In the genomic region with DNA sequence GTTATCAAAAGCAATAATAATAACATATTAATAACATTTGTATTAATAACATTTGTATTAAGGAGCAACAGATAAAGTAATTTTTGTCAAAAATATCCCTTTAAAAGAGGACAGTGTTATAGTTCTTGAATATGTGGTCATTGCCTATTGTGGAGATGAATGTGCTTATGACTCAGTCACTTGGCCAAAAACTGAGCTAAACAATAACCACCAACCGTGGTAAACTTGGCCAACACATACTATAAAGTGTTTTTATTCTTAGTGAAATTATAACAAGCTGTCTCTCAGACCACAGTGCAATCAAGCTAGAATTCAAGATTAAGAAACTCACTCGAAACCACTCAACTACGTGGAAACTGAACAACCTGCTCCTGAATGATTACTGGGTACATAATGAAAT, we compare ENCODE assay signal across 6 cellular contexts.
"Had no signal": no experiment of that assay in that cellular context is flagged by ENCODE, and none has a peak within 500 bp of the region (broad histone marks: within the 10 kb centered on the region; RNA-seq: fewer than 3 reads in every experiment).

No MANE protein-coding gene starts in this region.

- DNase-seq: H9, HCEC 1CT had no signal

- H3K4me2 ChIP-seq: GM23338 had no signal

- H3K4me3 ChIP-seq: GM23338 had no signal

- ATAC-seq: GM23338, HepG2 had no signal

- H3K27ac ChIP-seq: HL-60 had no signal

- H2AFZ ChIP-seq: GM23338 had no signal

- H3K9me3 Mint-ChIP-seq: GM23338 had no signal

- H3K4me1 Mint-ChIP-seq: IgD-negative memory B cell had no signal

- H3K4me3 Mint-ChIP-seq: GM23338, H9, IgD-negative memory B cell had no signal

- H3K27ac Mint-ChIP-seq: GM23338, H9 had no signal

- H3K36me3 Mint-ChIP-seq: IgD-negative memory B cell had no signal

- H3K27me3 Mint-ChIP-seq: IgD-negative memory B cell had no signal
